In the genomic region with DNA sequence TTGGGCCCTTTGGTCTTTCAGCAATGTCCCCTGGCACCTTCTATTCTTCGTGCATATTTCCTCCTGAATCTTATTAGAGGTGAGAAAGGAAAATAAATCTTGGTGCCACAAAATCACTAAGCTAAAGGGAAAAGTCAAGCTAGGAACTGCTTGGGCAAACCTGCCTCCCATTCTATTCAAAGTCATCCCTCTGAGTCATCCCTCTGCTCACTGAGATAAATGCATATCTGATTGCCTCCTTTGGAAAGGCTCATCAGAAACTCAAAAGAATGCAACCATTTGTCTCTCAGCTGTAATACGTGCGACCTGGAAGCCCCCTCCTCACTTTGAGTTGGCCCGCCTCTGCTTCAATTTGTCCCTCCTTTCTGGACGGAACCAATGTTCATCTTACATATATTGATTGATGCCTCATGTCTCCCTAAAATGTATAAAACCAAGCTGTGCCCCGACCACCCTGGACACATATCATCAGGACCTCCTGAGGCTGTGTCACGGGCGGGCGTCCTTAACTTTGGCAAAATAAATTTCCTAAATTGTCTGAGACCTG, we compare ENCODE assay signal across 8 cellular contexts. TPM values are rescaled to one million over a fixed set of nuclear protein-coding genes. Genes with fewer than 3 reads are reported as not detected.
DNase-seq lines count a peak whose midpoint lies in the region; ATAC-seq, FAIRE-seq and TF ChIP-seq lines count a peak whose summit lies in the region.
"Not testable (repeated sequence)": the region's sequence is repeated elsewhere in the genome, so short reads cannot be mapped to it uniquely, and the experiment has no call there.

No MANE protein-coding gene starts in this region.

- H3K27me3 ChIP-seq in endothelial cell of umbilical vein (ENCODE audit: control insufficient read depth in 2 of 2, insufficient read depth in 2 of 2, low read length in 2 of 2); parathyroid adenoma (ENCODE audit: control insufficient read depth, insufficient read depth, low read length); uterus: not testable (repeated sequence)

- peaks cover 36% of the 10 kb centered on the region for H3K4me1 ChIP-seq in endothelial cell of umbilical vein (ENCODE audit: control insufficient read depth, extremely low read depth, insufficient read depth, low read length)
- not testable (repeated sequence) for H3K4me1 ChIP-seq in parathyroid adenoma, uterus

- H3K27me3 Mint-ChIP-seq in activated naive CD8-positive, alpha-beta T cell, result not testable (repeated sequence)

- TF ChIP-seq CTCF in RWPE1 (conservative IDR thresholded peaks at IDR 0.05; ENCODE audit: low read depth); endothelial cell of umbilical vein (IDR thresholded peaks at IDR 0.05; ENCODE audit: extremely low read depth in 1 of 2, insufficient read depth in 1 of 2, low read depth in 1 of 2, low read length in 2 of 2); parathyroid adenoma (IDR thresholded peaks at IDR 0.05); uterus (IDR thresholded peaks at IDR 0.05): not testable (repeated sequence)

- dilution Hi-C loops in endothelial cell of umbilical vein (cut with MboI; ENCODE audit: extremely low pct_ligation_motif_present, low sequenced_read_pairs), result not testable (repeated sequence)

- peak overlapping the region; percentile 69 for H3K4me2 ChIP-seq in endothelial cell of umbilical vein (ENCODE audit: insufficient read depth, low read length)
- H3K4me2 ChIP-seq in parathyroid adenoma (ENCODE audit: low read length), result peak overlapping the region; percentile 62

- not testable (repeated sequence) for BruUV-seq in endothelial cell of umbilical vein (replicated peaks; lab: Mats Ljungman, UMichigan)

- not testable (repeated sequence) for H3K9me3 ChIP-seq in endothelial cell of umbilical vein (replicated peaks; ENCODE audit: control insufficient read depth, insufficient read depth, low read length); parathyroid adenoma (ENCODE audit: control insufficient read depth, low read length); uterus

- peak overlapping the region; percentile 83 for H2AFZ ChIP-seq in endothelial cell of umbilical vein (ENCODE audit: low read depth, low read length)
- peak overlapping the region; percentile 94 for H2AFZ ChIP-seq in parathyroid adenoma

- peak overlapping the region; percentile 93 for H3K27ac Mint-ChIP-seq in activated naive CD8-positive, alpha-beta T cell

- H3K4me3 Mint-ChIP-seq in activated naive CD8-positive, alpha-beta T cell, result peak overlapping the region; percentile 95

- ATAC-seq in GM18502 (IDR thresholded peaks at IDR 0.05; ENCODE audit: poor library complexity, unreplicated experiment) (peak; percentile 3), HG03108 (IDR thresholded peaks at IDR 0.05; ENCODE audit: unreplicated experiment) (peak; percentile 4), left colon (peak; percentile 15)

- POLR2A ChIA-PET in RWPE1 (lab: Yijun Ruan, JAX; ENCODE audit: low non-redundant PET), result interaction anchor here (0.5 kb wide), 1 partner anchor 107 kb away, joined by 6 read pairs; no protein-coding TSS in a partner anchor
- POLR2A ChIA-PET in endothelial cell of umbilical vein (lab: Charles Lee), result not testable (repeated sequence)

- H3K4me3 ChIP-seq in endothelial cell of umbilical vein (replicated peaks in 1 of 3; ENCODE audit: insufficient read depth in 1 of 3, low read depth in 1 of 3, low read length in 3 of 3), result peak overlapping the region; percentile 28 to 80 (median 79)
- peak overlapping the region; percentile 66 for H3K4me3 ChIP-seq in parathyroid adenoma (ENCODE audit: low read depth, low read length)
- H3K4me3 ChIP-seq in uterus, result peak overlapping the region; percentile 78 to 82

- H3K36me3 Mint-ChIP-seq in activated naive CD8-positive, alpha-beta T cell, result not testable (repeated sequence)

- peaks cover 15% of the 10 kb centered on the region for H3K79me2 ChIP-seq in endothelial cell of umbilical vein (ENCODE audit: control insufficient read depth, insufficient read depth, low read length)
- not testable (repeated sequence) for H3K79me2 ChIP-seq in parathyroid adenoma

- not testable (repeated sequence) for FAIRE-seq in endothelial cell of umbilical vein (lab: Jason Lieb, UNC)

- intact Hi-C loops in endothelial cell of umbilical vein (cut with micrococcal nuclease), result loop anchor here (2.0 to 10.0 kb wide), 4 partner anchors 25 to 439 kb away; a partner anchor contains a TSS
- intact Hi-C loops in left colon (cut with DNase I, micrococcal nuclease); uterus (cut with DNase I; ENCODE audit: low total_unique reads): not testable (repeated sequence)

- H3K9ac ChIP-seq in endothelial cell of umbilical vein (replicated peaks; ENCODE audit: extremely low read depth, insufficient read depth, low read length), result peak overlapping the region; percentile 69
- not testable (repeated sequence) for H3K9ac ChIP-seq in parathyroid adenoma

- not testable (repeated sequence) for TF ChIP-seq POLR2A in endothelial cell of umbilical vein (IDR thresholded peaks at IDR 0.05; ENCODE audit: low read depth, low read length); uterus (IDR thresholded peaks at IDR 0.05)

- H3K9me1 ChIP-seq in endothelial cell of umbilical vein (replicated peaks; ENCODE audit: control insufficient read depth, extremely low read depth, insufficient read depth, low read length), result not testable (repeated sequence)

- H4K20me1 ChIP-seq in endothelial cell of umbilical vein (replicated peaks; ENCODE audit: control insufficient read depth, extremely low read depth, insufficient read depth, low read length), result not testable (repeated sequence)

- DNase-seq in RWPE1 (ENCODE audit: low spot score); endothelial cell of umbilical vein (ENCODE audit: low read depth, low spot score); left colon; uterus: not testable (repeated sequence)

- H3K9me3 Mint-ChIP-seq in activated naive CD8-positive, alpha-beta T cell (ENCODE audit: low read depth), result not testable (repeated sequence)

- H3K4me1 Mint-ChIP-seq in activated naive CD8-positive, alpha-beta T cell (ENCODE audit: low read depth), result peaks cover 55% of the 10 kb centered on the region

- not testable (repeated sequence) for H3K36me3 ChIP-seq in endothelial cell of umbilical vein (ENCODE audit: control insufficient read depth in 2 of 2, extremely low read depth in 1 of 2, insufficient read depth in 2 of 2, low read length in 2 of 2); parathyroid adenoma (ENCODE audit: control insufficient read depth, insufficient read depth, low read length); uterus

- CTCF ChIA-PET in RWPE1 (lab: Yijun Ruan, JAX), result interaction anchor here (0.6 kb wide), 2 partner anchors 43 to 119 kb away, joined by 3 to 5 read pairs; no protein-coding TSS in a partner anchor
- CTCF ChIA-PET in endothelial cell of umbilical vein (lab: Charles Lee), result interaction anchor here (2.1 to 14.5 kb wide), 4 partner anchors 17 to 205 kb away, joined by 7 to 251 read pairs (median 44); no protein-coding TSS in a partner anchor

- H3K27ac ChIP-seq in RWPE1 (peak overlapping the region; percentile 89), endothelial cell of umbilical vein (ENCODE audit: insufficient read depth, low read depth, low read length) (peak overlapping the region; percentile 48), parathyroid adenoma (peak overlapping the region; percentile 75), uterus (peak overlapping the region; percentile 63 to 82)

RNA-seq across cellular contexts. Expression of a gene that starts 0.5 kb away (rescaled TPM):
- total RNA-seq in endothelial cell of umbilical vein (9.8 and 10.2 TPM in 2 replicates), left colon (1 to 10 TPM; 4.7 to 5.3 TPM), uterus (10 to 100 TPM in 1 of 4 donors, 1 to 10 TPM in 3; 5.1 to 26.1 (median 7.4) TPM)
- 1.5 and 2.6 TPM in 2 replicates for polyA plus RNA-seq in endothelial cell of umbilical vein
- 2.9 and 3.3 TPM in 2 replicates for polyA plus RNA-seq in endothelial cell of umbilical vein (2011; cell fraction: cytosol; rRNA removed)
- polyA plus RNA-seq in endothelial cell of umbilical vein (2011; cell fraction: nucleus; rRNA removed), result 5.3 and 11.3 TPM in 2 replicates
- polyA plus RNA-seq in endothelial cell of umbilical vein (2012), result 7.7 and 16.2 TPM in 2 replicates
- 7.5 and 10.9 TPM in 2 replicates for polyA minus RNA-seq in endothelial cell of umbilical vein
- polyA minus RNA-seq in endothelial cell of umbilical vein (2011; cell fraction: cytosol; rRNA and poly(A)+ RNA removed), result 4.0 TPM
- polyA minus RNA-seq in endothelial cell of umbilical vein (2011; cell fraction: nucleus; rRNA and poly(A)+ RNA removed), result 10.4 and 13.1 TPM in 2 replicates

RNA-seq across cellular contexts. Expression of a gene that starts 24.9 kb away (rescaled TPM):
- total RNA-seq in endothelial cell of umbilical vein, result 0.53 and 2.4 TPM in 2 replicates
- polyA plus RNA-seq in endothelial cell of umbilical vein, result 0.80 and 1.6 TPM in 2 replicates
- polyA plus RNA-seq in endothelial cell of umbilical vein (2011; cell fraction: cytosol; rRNA removed), result 1.7 and 1.8 TPM in 2 replicates
- polyA plus RNA-seq in endothelial cell of umbilical vein (2011; cell fraction: nucleus; rRNA removed), result 2.2 and 2.9 TPM in 2 replicates
- polyA plus RNA-seq in endothelial cell of umbilical vein (2012), result 24.3 and 30.3 TPM in 2 replicates
- polyA minus RNA-seq in endothelial cell of umbilical vein, result 1.4 and 1.6 TPM in 2 replicates
- not detected for polyA minus RNA-seq in endothelial cell of umbilical vein (2011; cell fraction: cytosol; rRNA and poly(A)+ RNA removed)
- polyA minus RNA-seq in endothelial cell of umbilical vein (2011; cell fraction: nucleus; rRNA and poly(A)+ RNA removed), result 2.5 and 3.7 TPM in 2 replicates
- total RNA-seq in left colon, result under 1 TPM in 1 of 2 donors, not detected in 1; 0.22 TPM
- 1 to 10 TPM in 1 of 4 donors, not detected in 3; 8.9 TPM for total RNA-seq in uterus
